ENCODE assay signal across 17 cellular contexts in the genomic region with DNA sequence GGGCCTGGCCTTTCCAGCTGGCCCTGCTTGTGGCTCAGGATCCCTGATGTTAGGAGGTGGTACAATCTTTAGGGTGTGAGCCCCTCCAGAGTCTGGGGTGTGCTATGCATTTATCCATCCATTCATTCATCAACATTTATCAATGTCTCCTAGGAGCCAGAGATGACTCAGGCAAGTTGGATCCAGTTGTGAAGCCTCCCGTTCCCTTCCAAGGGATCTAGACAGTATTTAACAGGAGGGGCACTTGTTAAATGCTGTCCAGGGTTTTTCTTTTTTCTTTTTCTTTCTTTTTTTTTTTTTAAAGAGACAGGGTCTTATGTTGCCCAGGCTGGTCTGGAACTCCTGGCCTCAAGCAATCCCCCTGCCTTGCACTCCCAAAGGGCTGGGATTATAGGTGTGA. TPM values are rescaled to one million over a fixed set of nuclear protein-coding genes. Genes with fewer than 3 reads are reported as not detected.
"Had no signal": no experiment of that assay in that cellular context is flagged by ENCODE, and none has a peak within 500 bp of the region (broad histone marks: within the 10 kb centered on the region; RNA-seq: fewer than 3 reads in every experiment).

No MANE protein-coding gene starts in this region.

- H3K36me3 Mint-ChIP-seq: activated naive CD4-positive, alpha-beta T cell treated with anti-CD3 and anti-CD28 coated beads, Interleukin-2, amount 10 ng/mL, durations not matched to agents 7 days and 5 days; natural killer cell; WTC11 had no signal

- H3K27ac Mint-ChIP-seq: activated CD4-positive, alpha-beta T cell treated with anti-CD3 and anti-CD28 coated beads, Interleukin-2, amount 10 ng/mL, durations not matched to agents 24 days and 14 days; activated naive CD4-positive, alpha-beta T cell treated with anti-CD3 and anti-CD28 coated beads, Interleukin-2, amount 10 ng/mL, durations not matched to agents 7 days and 5 days; activated T-helper 17 cell treated with anti-CD3 and anti-CD28 coated beads, Interleukin-2, amount 50 U/mL, for 72 hours; natural killer cell; WTC11 had no signal

- H3K4me1 ChIP-seq: sigmoid colon had no signal

- H3K27me3 Mint-ChIP-seq: activated T-helper 17 cell treated with anti-CD3 and anti-CD28 coated beads, Interleukin-2, amount 50 U/mL, for 72 hours had no signal

- H3K4me1 Mint-ChIP-seq: activated CD4-positive, alpha-beta T cell treated with anti-CD3 and anti-CD28 coated beads, Interleukin-2, amount 10 ng/mL, durations not matched to agents 24 days and 14 days; activated naive CD4-positive, alpha-beta T cell treated with anti-CD3 and anti-CD28 coated beads, Interleukin-2, amount 10 ng/mL, durations not matched to agents 7 days and 5 days; activated T-helper 17 cell treated with anti-CD3 and anti-CD28 coated beads, Interleukin-2, amount 50 U/mL, for 72 hours; natural killer cell had no signal

- H3K4me3 Mint-ChIP-seq: activated CD4-positive, alpha-beta T cell treated with anti-CD3 and anti-CD28 coated beads, Interleukin-2, amount 10 ng/mL, durations not matched to agents 24 days and 14 days; activated naive CD4-positive, alpha-beta T cell treated with anti-CD3 and anti-CD28 coated beads, Interleukin-2, amount 10 ng/mL, durations not matched to agents 7 days and 5 days; activated T-helper 17 cell treated with anti-CD3 and anti-CD28 coated beads, Interleukin-2, amount 50 U/mL, for 72 hours; natural killer cell; WTC11 had no signal

- H3K27ac ChIP-seq: brain microvascular endothelial cell, lower lobe of right lung, sigmoid colon, thoracic aorta, vagina had no signal

- H3K9me3 Mint-ChIP-seq: activated CD4-positive, alpha-beta T cell treated with anti-CD3 and anti-CD28 coated beads, Interleukin-2, amount 10 ng/mL, durations not matched to agents 24 days and 14 days; activated naive CD4-positive, alpha-beta T cell treated with anti-CD3 and anti-CD28 coated beads, Interleukin-2, amount 10 ng/mL, durations not matched to agents 7 days and 5 days; activated T-helper 17 cell treated with anti-CD3 and anti-CD28 coated beads, Interleukin-2, amount 50 U/mL, for 72 hours; natural killer cell had no signal

- H3K9me3 ChIP-seq: lower lobe of right lung, sigmoid colon, thoracic aorta, vagina had no signal

- H3K36me3 ChIP-seq: brain microvascular endothelial cell, lower lobe of right lung, sigmoid colon, thoracic aorta, vagina had no signal

- ATAC-seq: activated T-helper 17 cell treated with anti-CD3 and anti-CD28 coated beads, Interleukin-2, amount 50 U/mL, for 72 hours; natural killer cell had no signal

- H3K4me3 ChIP-seq: lower lobe of right lung, sigmoid colon, thoracic aorta, vagina had no signal

- H3K27me3 ChIP-seq: brain microvascular endothelial cell, vagina had no signal

- DNase-seq: activated CD4-positive, alpha-beta T cell treated with anti-CD3 and anti-CD28 coated beads, Interleukin-2, amount 10 ng/mL, durations not matched to agents 24 days and 14 days; activated naive CD4-positive, alpha-beta T cell treated with anti-CD3 and anti-CD28 coated beads, Interleukin-2, amount 10 ng/mL, durations not matched to agents 7 days and 5 days; cerebellar nuclear complex; erythroblast; left cardiac atrium; lower lobe of right lung; natural killer cell; sigmoid colon; stimulated activated CD4-positive, alpha-beta T cell treated with anti-CD3 and anti-CD28 coated beads, Interleukin-12 subunit alpha, Interleukin-12 subunit beta, amount 100 ng/mL, for 4 hours; stimulated activated CD4-positive, alpha-beta T cell treated with anti-CD3 and anti-CD28 coated beads, Interleukin-2, amount 100 ng/mL, for 48 hours; stimulated activated naive CD4-positive, alpha-beta T cell treated with Interleukin-2 at 50 U/mL for 16 hours had no signal

RNA-seq across cellular contexts. Expression of gene SMPD3, which starts 42.0 kb away (rescaled TPM):
- total RNA-seq: pulmonary artery endothelial cell had no signal
